In the genomic region with DNA sequence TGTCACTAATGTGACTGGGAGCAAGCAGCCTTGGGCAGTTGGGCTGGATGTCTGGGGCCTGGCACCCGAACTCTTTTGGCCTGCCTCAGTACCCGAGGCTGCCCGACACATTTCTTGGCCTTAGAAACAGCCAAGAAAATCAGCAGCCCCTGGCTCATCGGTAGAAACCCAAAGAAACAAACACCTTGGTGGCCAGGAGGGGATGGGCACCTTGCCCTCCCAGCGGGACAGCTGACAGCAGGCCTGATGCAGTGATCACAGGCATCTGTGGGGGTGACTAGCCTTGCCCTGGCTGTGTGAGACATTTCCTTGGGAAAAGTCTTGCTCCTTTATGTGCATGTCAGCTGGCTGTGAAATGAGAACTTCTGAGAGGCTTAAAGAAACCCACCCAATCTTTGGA, we compare ENCODE assay signal across 26 cellular contexts.
DNase-seq lines count a peak whose midpoint lies in the region; ATAC-seq and TF ChIP-seq lines count a peak whose summit lies in the region.
"Had no signal": no experiment of that assay in that cellular context is flagged by ENCODE, and none has a peak within 500 bp of the region (broad histone marks: within the 10 kb centered on the region; RNA-seq: fewer than 3 reads in every experiment).

No MANE protein-coding gene starts in this region.

- H3K4me3 ChIP-seq in endodermal cell (ENCODE audit: low read length) = no peak overlapping the region
- no peak overlapping the region for H3K4me3 ChIP-seq in upper lobe of left lung
- H3K4me3 ChIP-seq: breast epithelium, SK-N-MC had no signal

- H3K9me3 Mint-ChIP-seq in natural killer cell treated with Interleukin-12 subunit alpha and Interleukin-12 subunit beta and Interleukin-15 and Interleukin-18, amount 100 ng/mL, for 72 hours = peaks cover 5% of the 10 kb centered on the region
- H3K9me3 Mint-ChIP-seq in natural killer cell (peaks cover 0 to 5% of the 10 kb centered on the region in 2 donors), endodermal cell (no peaks in the 10 kb centered on the region)
- H3K9me3 Mint-ChIP-seq: activated naive CD4-positive, alpha-beta T cell treated with anti-CD3 and anti-CD28 coated beads, Interleukin-2, amount 50 U/mL, for 72 hours; T-helper 1 cell treated with Interleukin-12 subunit alpha and Interleukin-12 subunit beta and Interleukin-4 antibody, amounts not matched to agents 30 μg/mL and 1 μg/mL, for 36 hours had no signal

- H3K27me3 ChIP-seq in endodermal cell (ENCODE audit: control insufficient read depth, insufficient read depth, low read length, poor library complexity, severe bottlenecking) = no peaks in the 10 kb centered on the region
- H3K27me3 ChIP-seq in upper lobe of left lung = no peaks in the 10 kb centered on the region
- H3K27me3 ChIP-seq: breast epithelium had no signal

- H3K9me3 ChIP-seq in endodermal cell (ENCODE audit: control insufficient read depth, low read length) (no peaks in the 10 kb centered on the region), upper lobe of left lung (no peaks in the 10 kb centered on the region)
- H3K9me3 ChIP-seq: breast epithelium had no signal

- peaks cover 17 to 24% of the 10 kb centered on the region in 2 donors for H3K27me3 Mint-ChIP-seq in natural killer cell treated with Interleukin-12 subunit alpha and Interleukin-12 subunit beta and Interleukin-15 and Interleukin-18, amount 100 ng/mL, for 72 hours
- H3K27me3 Mint-ChIP-seq in natural killer cell (ENCODE audit: low read depth in 2 of 2) = peaks cover 19 to 24% of the 10 kb centered on the region in 2 donors
- H3K27me3 Mint-ChIP-seq in endodermal cell (ENCODE audit: insufficient read depth) = peaks cover 2% of the 10 kb centered on the region

- TF ChIP-seq CTCF in natural killer cell (IDR thresholded peaks at IDR 0.05) (no peak), endodermal cell (conservative IDR thresholded peaks at IDR 0.05) (no peak), upper lobe of left lung (IDR thresholded peaks at IDR 0.05) (no peak)

- WGBS in endodermal cell (ENCODE audit: insufficient coverage in 1 of 2, insufficient read length in 1 of 2), 2 experiments = 80 to 100% methylated on average over 1 to 5 of the region's 5 CpGs
- 91% methylated on average over 5 of the region's 5 CpGs; no CpG with 5 or more reads in 1 of the 2 donors for WGBS in upper lobe of left lung, 2 donors

- DNase-seq in natural killer cell treated with Interleukin-12 subunit alpha and Interleukin-12 subunit beta and Interleukin-15 and Interleukin-18, amount 100 ng/mL, for 72 hours (ENCODE audit: low spot score) = peak; percentile 25
- no peak for DNase-seq in natural killer cell
- DNase-seq in endodermal cell = peak; percentile 33
- DNase-seq in posterior vena cava (ENCODE audit: low spot score) = peak; percentile 67
- no peak for DNase-seq in Ammon's horn (ENCODE audit: low spot score)
- no peak for DNase-seq in T-helper 1 cell
- no peak for DNase-seq in upper lobe of left lung
- DNase-seq in nucleus accumbens (lab: John Stamatoyannopoulos, UW) = no peak
- DNase-seq: activated CD4-positive, alpha-beta T cell treated with anti-CD3 and anti-CD28 coated beads, Interleukin-2, amount 50 U/mL, for 4 hours; CD4-positive, alpha-beta memory T cell; effector CD4-positive, alpha-beta T cell; KG1; left ventricle myocardium superior; NCI-H1105 treated with DMSO at 0.1 percent for 48 hours; NCI-H187 treated with DMSO at 0.1 percent for 48 hours; NCI-H2171; NCI-H510A; RPMI8226; stimulated activated CD4-positive, alpha-beta T cell treated with anti-CD3 and anti-CD28 coated beads, Interleukin-15, amount 100 ng/mL, for 24 hours; stimulated activated naive B cell treated with anti-CD40 and anti-IgM and Interleukin-4, amounts not matched to agents 10 μg/mL and 1 μg/mL and 100 μg/mL, for 72 hours had no signal

- no peak overlapping the region for H3K9ac ChIP-seq in endodermal cell (ENCODE audit: extremely low read depth, low read length, poor library complexity, severe bottlenecking)

- H3K4me1 ChIP-seq in endodermal cell (ENCODE audit: control insufficient read depth, insufficient read depth, low read length) = no peaks in the 10 kb centered on the region
- H3K4me1 ChIP-seq in upper lobe of left lung = no peaks in the 10 kb centered on the region
- H3K4me1 ChIP-seq: breast epithelium had no signal

- intact Hi-C loops in natural killer cell (cut with micrococcal nuclease) = no loop called here
- intact Hi-C loops in posterior vena cava (cut with DNase I) = no loop called here

- TF ChIP-seq POLR2A in upper lobe of left lung (IDR thresholded peaks at IDR 0.05) = no peak

- TF ChIP-seq EP300 in upper lobe of left lung (IDR thresholded peaks at IDR 0.05) = no peak

- H3K4me1 Mint-ChIP-seq in natural killer cell treated with Interleukin-12 subunit alpha and Interleukin-12 subunit beta and Interleukin-15 and Interleukin-18, amount 100 ng/mL, for 72 hours (ENCODE audit: low read depth in 2 of 2) = no peaks in the 10 kb centered on the region
- no peaks in the 10 kb centered on the region for H3K4me1 Mint-ChIP-seq in natural killer cell
- no peaks in the 10 kb centered on the region for H3K4me1 Mint-ChIP-seq in endodermal cell

- ATAC-seq in natural killer cell treated with Interleukin-12 subunit alpha and Interleukin-12 subunit beta and Interleukin-15 and Interleukin-18, amount 100 ng/mL, for 72 hours = no peak
- ATAC-seq in natural killer cell (no peak), upper lobe of left lung (ENCODE audit: low FRiP score in 2 of 2) (no peak)
- ATAC-seq: activated naive CD4-positive, alpha-beta T cell treated with anti-CD3 and anti-CD28 coated beads, Interleukin-2, amount 50 U/mL, for 72 hours; left ventricle myocardium superior; stimulated activated naive B cell treated with anti-CD40 and anti-IgM and Interleukin-4, amounts not matched to agents 10 μg/mL and 1 μg/mL and 100 μg/mL, for 72 hours had no signal

- H3K27ac Mint-ChIP-seq in natural killer cell treated with Interleukin-12 subunit alpha and Interleukin-12 subunit beta and Interleukin-15 and Interleukin-18, amount 100 ng/mL, for 72 hours = no peak overlapping the region
- H3K27ac Mint-ChIP-seq in natural killer cell (no peak overlapping the region), endodermal cell (no peak overlapping the region)
- H3K27ac Mint-ChIP-seq: activated naive CD4-positive, alpha-beta T cell treated with anti-CD3 and anti-CD28 coated beads, Interleukin-2, amount 50 U/mL, for 72 hours; B cell; CD4-positive, alpha-beta memory T cell; stimulated activated naive B cell treated with anti-CD40 and anti-IgM and Interleukin-4, amounts not matched to agents 10 μg/mL and 1 μg/mL and 100 μg/mL, for 72 hours; T-helper 1 cell treated with Interleukin-12 subunit alpha and Interleukin-12 subunit beta and Interleukin-4 antibody, amounts not matched to agents 30 μg/mL and 1 μg/mL, for 36 hours had no signal

- no peak overlapping the region for H3K4me3 Mint-ChIP-seq in natural killer cell treated with Interleukin-12 subunit alpha and Interleukin-12 subunit beta and Interleukin-15 and Interleukin-18, amount 100 ng/mL, for 72 hours
- H3K4me3 Mint-ChIP-seq in natural killer cell (no peak overlapping the region), endodermal cell (no peak overlapping the region)
- H3K4me3 Mint-ChIP-seq: B cell; CD4-positive, alpha-beta memory T cell; stimulated activated naive B cell treated with anti-CD40 and anti-IgM and Interleukin-4, amounts not matched to agents 10 μg/mL and 1 μg/mL and 100 μg/mL, for 72 hours; T-helper 1 cell treated with Interleukin-12 subunit alpha and Interleukin-12 subunit beta and Interleukin-4 antibody, amounts not matched to agents 30 μg/mL and 1 μg/mL, for 36 hours had no signal

- no peak overlapping the region for H3K27ac ChIP-seq in endodermal cell (ENCODE audit: low read depth, low read length)
- H3K27ac ChIP-seq in upper lobe of left lung = no peak overlapping the region
- H3K27ac ChIP-seq: breast epithelium, epithelial cell of prostate, SK-N-MC had no signal

- H3K36me3 ChIP-seq in endodermal cell (ENCODE audit: control insufficient read depth, insufficient read depth, low read length) = no peaks in the 10 kb centered on the region
- no peaks in the 10 kb centered on the region for H3K36me3 ChIP-seq in upper lobe of left lung
- H3K36me3 ChIP-seq: breast epithelium had no signal

- H3K36me3 Mint-ChIP-seq in natural killer cell treated with Interleukin-12 subunit alpha and Interleukin-12 subunit beta and Interleukin-15 and Interleukin-18, amount 100 ng/mL, for 72 hours = no peaks in the 10 kb centered on the region
- H3K36me3 Mint-ChIP-seq in natural killer cell (no peaks in the 10 kb centered on the region), endodermal cell (ENCODE audit: low read depth) (no peaks in the 10 kb centered on the region)
- H3K36me3 Mint-ChIP-seq: activated naive CD4-positive, alpha-beta T cell treated with anti-CD3 and anti-CD28 coated beads, Interleukin-2, amount 50 U/mL, for 72 hours; CD4-positive, alpha-beta memory T cell; stimulated activated naive B cell treated with anti-CD40 and anti-IgM and Interleukin-4, amounts not matched to agents 10 μg/mL and 1 μg/mL and 100 μg/mL, for 72 hours had no signal

Comparison
In these comparisons a context has a peak if more than half of its experiments do, and no peak if none do; other contexts are left out.
1. DNase-seq: peak in natural killer cell treated with Interleukin-12 subunit alpha and Interleukin-12 subunit beta and Interleukin-15 and Interleukin-18, amount 100 ng/mL, for 72 hours (single experiment), endodermal cell (single experiment) and posterior vena cava (single experiment); none in natural killer cell (single experiment), Ammon's horn (single experiment), T-helper 1 cell (0 of 5), upper lobe of left lung (0 of 2) and nucleus accumbens (0 of 56).